8 cellular contexts compared by ENCODE assay signal in the genomic region with DNA sequence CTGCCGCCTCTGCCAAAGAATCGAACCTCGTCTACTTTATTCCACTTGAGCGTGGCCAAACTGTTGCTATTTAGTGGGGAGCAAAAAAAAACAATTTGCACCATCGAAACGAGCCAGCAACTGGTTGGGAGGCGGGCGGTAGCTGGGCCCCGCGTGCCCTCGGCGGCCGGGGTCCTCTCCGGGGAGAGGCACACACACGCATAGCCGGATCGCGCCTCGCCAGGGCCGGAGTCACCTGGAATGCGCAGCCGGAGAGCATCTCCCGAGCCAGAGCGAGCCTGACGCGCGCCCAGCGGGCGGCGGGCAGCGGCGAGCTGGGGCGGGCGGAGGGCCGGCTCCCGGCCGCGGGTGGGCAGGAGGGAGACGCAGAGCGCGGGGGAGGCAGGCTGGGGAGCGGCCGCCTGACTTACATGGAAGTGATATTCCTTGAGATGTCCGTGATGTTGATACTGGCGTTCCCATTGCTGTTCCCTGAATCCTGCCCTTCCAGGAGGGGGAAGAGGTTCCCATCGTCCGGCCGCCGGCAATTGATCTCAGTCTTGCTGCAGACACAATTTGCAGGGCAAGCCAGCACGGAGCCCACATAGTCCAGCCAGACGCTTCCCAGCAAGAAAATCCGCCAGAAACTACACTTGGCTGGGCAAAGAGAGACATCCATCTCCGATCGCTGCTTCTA. TPM values are rescaled to one million over a fixed set of nuclear protein-coding genes. Genes with fewer than 3 reads are reported as not detected.
DNase-seq lines count a peak whose midpoint lies in the region; ATAC-seq and TF ChIP-seq lines count a peak whose summit lies in the region.

No MANE protein-coding gene starts in this region.

- H3K79me2 ChIP-seq in GM23248 (ENCODE audit: insufficient read depth), result no peaks in the 10 kb centered on the region

- peaks cover 10% of the 10 kb centered on the region for H3K4me1 Mint-ChIP-seq in WTC11

- POLR2A ChIA-PET in WTC11 (lab: Charles Lee), result no interaction called here

- DNase-seq in GM23248 (peak; percentile 82), WTC11 (ENCODE audit: low spot score) (peak; percentile 61), heart right ventricle (peak in 1 of 2 donors; percentile 33), retina (peak; percentile 78), HuH-7.5 (ENCODE audit: low spot score) (no peak), spleen (no peak), SJCRH30 (no peak)
- DNase-seq in activated CD4-positive, alpha-beta T cell treated with anti-CD3 and anti-CD28 coated beads for 1 hour, result no peak

- intact Hi-C loops in heart right ventricle (cut with DNase I) (loop anchor here in 1 of 10 donors (5.0 kb wide), 1 partner anchor 197 kb away; no protein-coding TSS in a partner anchor), spleen (cut with DNase I; ENCODE audit: low total_unique reads) (no loop called here)

- H3K4me3 ChIP-seq in GM23248, result peak overlapping the region; percentile 53
- peak overlapping the region; percentile 3 to 58 (median 50) for H3K4me3 ChIP-seq in heart right ventricle
- H3K4me3 ChIP-seq in spleen, result peak overlapping the region in 4 of 8 donors; percentile 29 to 64 (median 36)
- H3K4me3 ChIP-seq in SJCRH30, result no peak overlapping the region

- H3K27me3 ChIP-seq in GM23248 (replicated peaks; ENCODE audit: insufficient read depth) (peaks cover 52% of the 10 kb centered on the region), heart right ventricle (peaks cover 4 to 79% (median 61%) of the 10 kb centered on the region in 7 donors), spleen (replicated peaks in 1 of 7) (peaks cover 2 to 100% (median 67%) of the 10 kb centered on the region in 7 donors), SJCRH30 (no peaks in the 10 kb centered on the region; the same call in 1 of the 2 replicates)

- peaks cover 3% of the 10 kb centered on the region; the same call in 1 of the 2 replicates for H3K9me3 Mint-ChIP-seq in WTC11

- H4K20me1 ChIP-seq in GM23248 (ENCODE audit: insufficient read depth), result no peaks in the 10 kb centered on the region

- peak overlapping the region; percentile 82 for H3K4me2 ChIP-seq in GM23248 (ENCODE audit: unreplicated experiment)

- H3K36me3 ChIP-seq in GM23248 (ENCODE audit: low read depth) (no peaks in the 10 kb centered on the region), heart right ventricle (no peaks in the 10 kb centered on the region), spleen (no peaks in the 10 kb centered on the region), SJCRH30 (no peaks in the 10 kb centered on the region)

- peaks cover 64% of the 10 kb centered on the region for H3K27me3 Mint-ChIP-seq in WTC11 (ENCODE audit: low read depth)

- no peak overlapping the region for H3K27ac ChIP-seq in GM23248
- no peak overlapping the region for H3K27ac ChIP-seq in heart right ventricle
- H3K27ac ChIP-seq in spleen, result no peak overlapping the region
- H3K27ac ChIP-seq in SJCRH30, result no peak overlapping the region

- TF ChIP-seq CTCF in WTC11 (IDR thresholded peaks at IDR 0.05), result no peak
- TF ChIP-seq CTCF in heart right ventricle (IDR thresholded peaks at IDR 0.05), result no peak
- no peak for TF ChIP-seq CTCF in spleen (IDR thresholded peaks at IDR 0.05 in 8 of 11, conservative IDR thresholded peaks at IDR 0.05 in 3 of 11)

- in situ Hi-C loops in GM23248 (cut with MboI), result loop anchor here (25.0 kb wide), 1 partner anchor 182 kb away; no protein-coding TSS in a partner anchor

- H3K9me3 ChIP-seq in GM23248 (ENCODE audit: low read depth) (no peaks in the 10 kb centered on the region), heart right ventricle (no peaks in the 10 kb centered on the region), spleen (no peaks in the 10 kb centered on the region), SJCRH30 (replicated peaks) (no peaks in the 10 kb centered on the region)

- H3K4me1 ChIP-seq in GM23248 (ENCODE audit: insufficient read depth) (no peaks in the 10 kb centered on the region), heart right ventricle (peaks cover 0 to 29% (median 14%) of the 10 kb centered on the region in 9 donors), spleen (peaks cover 9 to 41% (median 29%) of the 10 kb centered on the region in 6 donors), SJCRH30 (no peaks in the 10 kb centered on the region)

- ATAC-seq in WTC11 (peak; percentile 38), heart right ventricle (peak in 5 of 8 donors; percentile 41 to 72 (median 63))

- no peaks in the 10 kb centered on the region for H3K9me2 ChIP-seq in GM23248 (ENCODE audit: insufficient read depth)

- H3F3A ChIP-seq in GM23248 (ENCODE audit: insufficient read depth), result no peaks in the 10 kb centered on the region

- no peak overlapping the region for H2AFZ ChIP-seq in GM23248

- peak overlapping the region; percentile 81 for H3K4me3 Mint-ChIP-seq in WTC11

- H3K36me3 Mint-ChIP-seq in WTC11, result no peaks in the 10 kb centered on the region

- CTCF ChIA-PET in WTC11 (lab: Charles Lee), result interaction anchor here (1.2 to 3.6 kb wide), 2 partner anchors 9 to 19 kb away, joined by 5 to 36 read pairs; no protein-coding TSS in a partner anchor

- no peak for TF ChIP-seq POLR2A in spleen (IDR thresholded peaks at IDR 0.05)

- H3K27ac Mint-ChIP-seq in WTC11, result no peak overlapping the region

- no peak overlapping the region for H3K9ac ChIP-seq in GM23248

- WGBS in GM23248 (ENCODE audit: low coverage in 1 of 2, low lambda C conversion rate in 2 of 2, missing lambda C conversion rate in 2 of 2), 2 experiments, result 1 to 4% methylated on average over 38 of the region's 54 CpGs
- WGBS in heart right ventricle, 2 donors, result 1% methylated on average over 53 to 54 of the region's 54 CpGs
- 2 to 5% (median 2%) methylated on average over 34 to 54 of the region's 54 CpGs for WGBS in spleen, 5 donors

TF ChIP-seq in WTC11, 78 proteins besides CTCF, POLR2A, EP300 and RAD21:
- TF ChIP-seq, protein P1, sequence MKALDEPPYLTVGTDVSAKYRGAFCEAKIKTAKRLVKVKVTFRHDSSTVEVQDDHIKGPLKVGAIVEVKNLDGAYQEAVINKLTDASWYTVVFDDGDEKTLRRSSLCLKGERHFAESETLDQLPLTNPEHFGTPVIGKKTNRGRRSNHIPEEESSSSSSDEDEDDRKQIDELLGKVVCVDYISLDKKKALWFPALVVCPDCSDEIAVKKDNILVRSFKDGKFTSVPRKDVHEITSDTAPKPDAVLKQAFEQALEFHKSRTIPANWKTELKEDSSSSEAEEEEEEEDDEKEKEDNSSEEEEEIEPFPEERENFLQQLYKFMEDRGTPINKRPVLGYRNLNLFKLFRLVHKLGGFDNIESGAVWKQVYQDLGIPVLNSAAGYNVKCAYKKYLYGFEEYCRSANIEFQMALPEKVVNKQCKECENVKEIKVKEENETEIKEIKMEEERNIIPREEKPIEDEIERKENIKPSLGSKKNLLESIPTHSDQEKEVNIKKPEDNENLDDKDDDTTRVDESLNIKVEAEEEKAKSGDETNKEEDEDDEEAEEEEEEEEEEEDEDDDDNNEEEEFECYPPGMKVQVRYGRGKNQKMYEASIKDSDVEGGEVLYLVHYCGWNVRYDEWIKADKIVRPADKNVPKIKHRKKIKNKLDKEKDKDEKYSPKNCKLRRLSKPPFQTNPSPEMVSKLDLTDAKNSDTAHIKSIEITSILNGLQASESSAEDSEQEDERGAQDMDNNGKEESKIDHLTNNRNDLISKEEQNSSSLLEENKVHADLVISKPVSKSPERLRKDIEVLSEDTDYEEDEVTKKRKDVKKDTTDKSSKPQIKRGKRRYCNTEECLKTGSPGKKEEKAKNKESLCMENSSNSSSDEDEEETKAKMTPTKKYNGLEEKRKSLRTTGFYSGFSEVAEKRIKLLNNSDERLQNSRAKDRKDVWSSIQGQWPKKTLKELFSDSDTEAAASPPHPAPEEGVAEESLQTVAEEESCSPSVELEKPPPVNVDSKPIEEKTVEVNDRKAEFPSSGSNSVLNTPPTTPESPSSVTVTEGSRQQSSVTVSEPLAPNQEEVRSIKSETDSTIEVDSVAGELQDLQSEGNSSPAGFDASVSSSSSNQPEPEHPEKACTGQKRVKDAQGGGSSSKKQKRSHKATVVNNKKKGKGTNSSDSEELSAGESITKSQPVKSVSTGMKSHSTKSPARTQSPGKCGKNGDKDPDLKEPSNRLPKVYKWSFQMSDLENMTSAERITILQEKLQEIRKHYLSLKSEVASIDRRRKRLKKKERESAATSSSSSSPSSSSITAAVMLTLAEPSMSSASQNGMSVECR (CRISPR knock-in tag; IDR thresholded peaks at IDR 0.05; ENCODE audit: borderline replicate concordance), result peak; percentile 41; the same call in 1 of the 2 replicates
- TF ChIP-seq KAT7 (CRISPR knock-in tag; IDR thresholded peaks at IDR 0.05; ENCODE audit: borderline replicate concordance) (0 out of 2 replicates have a peak, but pooled peaks have one; percentile 60), SMAD4 (CRISPR knock-in tag; IDR thresholded peaks at IDR 0.05) (no peak)
- TF ChIP-seq, protein P2, sequence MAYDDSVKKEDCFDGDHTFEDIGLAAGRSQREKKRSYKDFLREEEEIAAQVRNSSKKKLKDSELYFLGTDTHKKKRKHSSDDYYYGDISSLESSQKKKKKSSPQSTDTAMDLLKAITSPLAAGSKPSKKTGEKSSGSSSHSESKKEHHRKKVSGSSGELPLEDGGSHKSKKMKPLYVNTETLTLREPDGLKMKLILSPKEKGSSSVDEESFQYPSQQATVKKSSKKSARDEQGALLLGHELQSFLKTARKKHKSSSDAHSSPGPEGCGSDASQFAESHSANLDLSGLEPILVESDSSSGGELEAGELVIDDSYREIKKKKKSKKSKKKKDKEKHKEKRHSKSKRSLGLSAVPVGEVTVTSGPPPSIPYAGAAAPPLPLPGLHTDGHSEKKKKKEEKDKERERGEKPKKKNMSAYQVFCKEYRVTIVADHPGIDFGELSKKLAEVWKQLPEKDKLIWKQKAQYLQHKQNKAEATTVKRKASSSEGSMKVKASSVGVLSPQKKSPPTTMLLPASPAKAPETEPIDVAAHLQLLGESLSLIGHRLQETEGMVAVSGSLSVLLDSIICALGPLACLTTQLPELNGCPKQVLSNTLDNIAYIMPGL (CRISPR knock-in tag; IDR thresholded peaks at IDR 0.05), result 0 out of 2 replicates have a peak, but pooled peaks have one; percentile 28
TF ChIP-seq in WTC11: peak in this region for 3.

RNA-seq across cellular contexts. Expression of a gene that starts 0.9 kb away (rescaled TPM):
- total RNA-seq in GM23248 (2014; rRNA removed; shearing (Covaris generic)), result not detected in 2 replicates
- polyA plus RNA-seq in GM23248 (2016; fragmentation: Nextera tagmentation; extraction: Ambion mirVana) (not detected in 2 replicates), heart right ventricle (1 to 10 TPM; 1.2 to 5.6 TPM), spleen (1 to 10 TPM; 1.3 to 2.4 (median 1.6) TPM)
- total RNA-seq in WTC11 (2021) (8.2 to 12.3 TPM (median 10.3 TPM) in 3 replicates), heart right ventricle (1 to 10 TPM in 9 of 10 donors, under 1 TPM in 1; 0.45 to 4.6 (median 2.3) TPM), spleen (1 to 10 TPM in 6 of 7 donors, under 1 TPM in 1; 0.33 to 6.6 (median 2.2) TPM)
- 7.6 and 10.3 TPM in 2 replicates for total RNA-seq in SJCRH30 (2014; rRNA removed; shearing (Covaris generic))

Comparison
In these comparisons a context has a peak if more than half of its experiments do, and no peak if none do; other contexts are left out.
1. DNase-seq: peak in GM23248 (single experiment), WTC11 (single experiment) and retina (single experiment); none in HuH-7.5 (single experiment), spleen (single experiment), SJCRH30 (0 of 2) and activated CD4-positive, alpha-beta T cell treated with anti-CD3 and anti-CD28 coated beads for 1 hour (single experiment).